In genomic region chr4:55561884-55562283, GRCh38 we compare ENCODE assay signal across 15 cellular contexts. TPM values are rescaled to one million over a fixed set of nuclear protein-coding genes. Genes with fewer than 3 reads are reported as not detected.
DNase-seq lines count a peak whose midpoint lies in the region; ATAC-seq and TF ChIP-seq lines count a peak whose summit lies in the region.
"Had no signal": no experiment of that assay in that cellular context is flagged by ENCODE, and none has a peak within 500 bp of the region (broad histone marks: within the 10 kb centered on the region; RNA-seq: fewer than 3 reads in every experiment).

No MANE protein-coding gene starts in this region.

- peaks cover 23 to 24% of the 10 kb centered on the region in 2 donors for H3K27me3 Mint-ChIP-seq in effector memory CD8-positive, alpha-beta T cell

- no peak overlapping the region for H3K4me3 ChIP-seq in H7 (ENCODE audit: insufficient read depth, low read depth, low read length)
- H3K4me3 ChIP-seq in gastrocnemius medialis: no peak overlapping the region

- in situ Hi-C loops in gastrocnemius medialis (cut with MboI; ENCODE audit: low sequenced_read_pairs in 4 of 4): loop anchor here in 1 of 4 donors (25.0 kb wide), 1 partner anchor 575 kb away; no protein-coding TSS in a partner anchor

- H3K36me3 Mint-ChIP-seq in effector memory CD8-positive, alpha-beta T cell (ENCODE audit: insufficient read depth): no peaks in the 10 kb centered on the region

- H3K27me3 ChIP-seq in H7 (ENCODE audit: control insufficient read depth, insufficient read depth, low read length) (no peaks in the 10 kb centered on the region), gastrocnemius medialis (no peaks in the 10 kb centered on the region)

- peaks cover 0 to 3% of the 10 kb centered on the region in 2 donors for H3K4me1 Mint-ChIP-seq in effector memory CD8-positive, alpha-beta T cell (ENCODE audit: low read depth in 2 of 2)

- no peak for DNase-seq in effector memory CD8-positive, alpha-beta T cell
- DNase-seq in NCI-H2196 (lab: John Stamatoyannopoulos, UW; ENCODE audit: unreplicated experiment): no peak
- DNase-seq in H7: no peak
- no peak for DNase-seq in inferior parietal cortex (ENCODE audit: extremely low spot score)
- DNase-seq in gastrocnemius medialis: no peak
- DNase-seq: activated T-cell treated with anti-CD3 and anti-CD28 coated beads, Interleukin-2, amount 50 U/mL, for 4 hours; DMS53; effector memory CD4-positive, alpha-beta T cell had no signal

- no peak overlapping the region for H3K4me3 Mint-ChIP-seq in effector memory CD8-positive, alpha-beta T cell
- H3K4me3 Mint-ChIP-seq: activated T-cell treated with anti-CD3 and anti-CD28 coated beads, Interleukin-2, amount 50 U/mL, for 4 hours had no signal

- no peak overlapping the region for H3K27ac ChIP-seq in gastrocnemius medialis

- H3K36me3 ChIP-seq in H7 (replicated peaks; ENCODE audit: control insufficient read depth, insufficient read depth, low read length) (no peaks in the 10 kb centered on the region), gastrocnemius medialis (no peaks in the 10 kb centered on the region)

- no peak overlapping the region for H3K27ac Mint-ChIP-seq in effector memory CD8-positive, alpha-beta T cell

- H3K9me3 Mint-ChIP-seq in effector memory CD8-positive, alpha-beta T cell: no peaks in the 10 kb centered on the region

- no peaks in the 10 kb centered on the region for H3K9me3 ChIP-seq in gastrocnemius medialis

- no peak for TF ChIP-seq POLR2A in gastrocnemius medialis (IDR thresholded peaks at IDR 0.05)

- no peak for TF ChIP-seq CTCF in gastrocnemius medialis (IDR thresholded peaks at IDR 0.05 in 4 of 5, conservative IDR thresholded peaks at IDR 0.05 in 1 of 5)

- intact Hi-C loops in gastrocnemius medialis (cut with DNase I; ENCODE audit: low total_unique reads): no loop called here

- H3K4me1 ChIP-seq in gastrocnemius medialis: no peaks in the 10 kb centered on the region

- ATAC-seq in GM18858 (IDR thresholded peaks at IDR 0.05; ENCODE audit: unreplicated experiment) (peak; percentile 100), GM21619 (IDR thresholded peaks at IDR 0.05; ENCODE audit: unreplicated experiment) (peak; percentile 100), HG03432 (IDR thresholded peaks at IDR 0.05; ENCODE audit: unreplicated experiment) (peak; percentile 100), gastrocnemius medialis (no peak)
- ATAC-seq in effector memory CD8-positive, alpha-beta T cell (replicated peaks): peak; percentile 35
- ATAC-seq: Panc1 had no signal

RNA-seq across cellular contexts. Expression of gene CLOCK, which starts 15.2 kb away (rescaled TPM):
- 15.9 and 29.2 TPM in 2 replicates for total RNA-seq in H7 (2014; rRNA removed; shearing (Covaris generic))
- total RNA-seq in gastrocnemius medialis: 10 to 100 TPM; 21.9 to 60.7 (median 34.2) TPM

RNA-seq across cellular contexts. Expression of gene PDCL2, which starts 30.2 kb away (rescaled TPM):
- total RNA-seq in H7 (2014; rRNA removed; shearing (Covaris generic)): not detected in 2 replicates
- total RNA-seq in gastrocnemius medialis: not detected
- total RNA-seq: activated T-cell treated with anti-CD3 and anti-CD28 coated beads, Interleukin-2, amount 50 U/mL, for 4 hours; HT1080; skeletal muscle tissue; temporal lobe had no signal

Comparison
In these comparisons a context has a peak if more than half of its experiments do, and no peak if none do; other contexts are left out.
1. ATAC-seq: peak in GM18858 (single experiment), GM21619 (single experiment), HG03432 (single experiment) and effector memory CD8-positive, alpha-beta T cell (single experiment); none in gastrocnemius medialis (0 of 2).